15 cellular contexts compared by ENCODE assay signal in genomic region chr1:203508463-203508862, GRCh38. TPM values are rescaled to one million over a fixed set of nuclear protein-coding genes. Genes with fewer than 3 reads are reported as not detected.
DNase-seq lines count a peak whose midpoint lies in the region; ATAC-seq and TF ChIP-seq lines count a peak whose summit lies in the region.
"Had no signal": no experiment of that assay in that cellular context is flagged by ENCODE, and none has a peak within 500 bp of the region (broad histone marks: within the 10 kb centered on the region; RNA-seq: fewer than 3 reads in every experiment).

No MANE protein-coding gene starts in this region.

- no peak for TF ChIP-seq POLR2A in transverse colon (IDR thresholded peaks at IDR 0.05)

- no peaks in the 10 kb centered on the region for H3K36me3 ChIP-seq in transverse colon
- H3K36me3 ChIP-seq: upper lobe of left lung had no signal

- H3K4me3 ChIP-seq in transverse colon = no peak overlapping the region
- H3K4me3 ChIP-seq: upper lobe of left lung had no signal

- no peak for TF ChIP-seq EP300 in transverse colon (IDR thresholded peaks at IDR 0.05; ENCODE audit: low read depth)

- H3K9me3 Mint-ChIP-seq in activated CD8-positive, alpha-beta T cell treated with anti-CD3 and anti-CD28 coated beads, Interleukin-2, amount 10 ng/mL, durations not matched to agents 7 days and 5 days (ENCODE audit: insufficient read depth) = no peaks in the 10 kb centered on the region
- no peaks in the 10 kb centered on the region for H3K9me3 Mint-ChIP-seq in activated CD8-positive, alpha-beta T cell treated with anti-CD3 and anti-CD28 coated beads for 36 hours
- peaks cover 4% of the 10 kb centered on the region for H3K9me3 Mint-ChIP-seq in glutamatergic neuron (ENCODE audit: unreplicated experiment)
- no peaks in the 10 kb centered on the region for H3K9me3 Mint-ChIP-seq in nephron
- H3K9me3 Mint-ChIP-seq: T-helper 1 cell treated with Interleukin-12 subunit alpha and Interleukin-12 subunit beta and Interleukin-4 antibody, amounts not matched to agents 30 μg/mL and 1 μg/mL, for 36 hours had no signal

- POLR2A ChIA-PET in activated CD8-positive, alpha-beta T cell treated with anti-CD3 and anti-CD28 coated beads, Interleukin-2, amount 10 ng/mL, durations not matched to agents 7 days and 5 days (lab: Charles Lee) = interaction anchor here (1.0 kb wide), 1 partner anchor 117 kb away, joined by 5 read pairs; no protein-coding TSS in a partner anchor
- POLR2A ChIA-PET in activated CD8-positive, alpha-beta T cell treated with anti-CD3 and anti-CD28 coated beads for 36 hours (lab: Charles Lee) = no interaction called here

- no peak for DNase-seq in activated CD8-positive, alpha-beta T cell treated with anti-CD3 and anti-CD28 coated beads, Interleukin-2, amount 10 ng/mL, durations not matched to agents 7 days and 5 days
- no peak for DNase-seq in activated CD8-positive, alpha-beta T cell treated with anti-CD3 and anti-CD28 coated beads for 36 hours
- DNase-seq in glutamatergic neuron (no peak), transverse colon (no peak), GM19240 (ENCODE audit: insufficient read length, low spot score) (no peak), iPS-NIHi11 (ENCODE audit: low spot score) (no peak), AG20443 (ENCODE audit: low spot score) (no peak)
- DNase-seq: activated effector memory CD4-positive, alpha-beta T cell treated with Interleukin-2 at 50 U/mL for 16 hours; upper lobe of left lung had no signal

- H3K36me3 Mint-ChIP-seq in activated CD8-positive, alpha-beta T cell treated with anti-CD3 and anti-CD28 coated beads, Interleukin-2, amount 10 ng/mL, durations not matched to agents 7 days and 5 days (ENCODE audit: low read depth) = no peaks in the 10 kb centered on the region
- no peaks in the 10 kb centered on the region for H3K36me3 Mint-ChIP-seq in activated CD8-positive, alpha-beta T cell treated with anti-CD3 and anti-CD28 coated beads for 36 hours (ENCODE audit: low read depth)
- no peaks in the 10 kb centered on the region for H3K36me3 Mint-ChIP-seq in glutamatergic neuron (ENCODE audit: unreplicated experiment)
- no peaks in the 10 kb centered on the region for H3K36me3 Mint-ChIP-seq in nephron (ENCODE audit: low read depth)

- no peaks in the 10 kb centered on the region for H3K27me3 ChIP-seq in transverse colon
- H3K27me3 ChIP-seq: upper lobe of left lung had no signal

- no peak for TF ChIP-seq CTCF in activated CD8-positive, alpha-beta T cell treated with anti-CD3 and anti-CD28 coated beads for 36 hours (IDR thresholded peaks at IDR 0.05)
- TF ChIP-seq CTCF in glutamatergic neuron (IDR thresholded peaks at IDR 0.05; ENCODE audit: partially characterized antibody, unreplicated experiment) (no peak), nephron (IDR thresholded peaks at IDR 0.05; ENCODE audit: unreplicated experiment in 3 of 3) (peak; percentile 8 to 16 (median 14)), transverse colon (IDR thresholded peaks at IDR 0.05) (no peak)

- H3K27ac ChIP-seq in transverse colon = peak overlapping the region; percentile 64 to 86 (median 76)
- H3K27ac ChIP-seq: HL-60 had no signal

- in situ Hi-C loops in transverse colon (cut with MboI; ENCODE audit: low pct_ligation_motif_present in 1 of 4, low pct_unique_long_range_greater_than_20kb in 1 of 4, low sequenced_read_pairs in 3 of 4) = loop anchor here in 3 of 4 donors (5.0 to 10.0 kb wide), 2 partner anchors 194 to 196 kb away; no protein-coding TSS in a partner anchor

- intact Hi-C loops in activated CD8-positive, alpha-beta T cell treated with anti-CD3 and anti-CD28 coated beads for 36 hours (cut with micrococcal nuclease) = loop anchor here (10.0 kb wide), 1 partner anchor 116 kb away; the partner anchor contains the start of gene ATP2B4
- intact Hi-C loops in transverse colon (cut with DNase I; ENCODE audit: low total_unique reads) = loop anchor here (5.0 to 10.0 kb wide), 2 partner anchors 119 to 286 kb away; partner anchors contain the start of genes ATP2B4, ZBED6 and ZC3H11A

- peaks cover 19 to 45% (median 27%) of the 10 kb centered on the region in 4 donors for H3K4me1 ChIP-seq in transverse colon

- H3K9me3 ChIP-seq in transverse colon = no peaks in the 10 kb centered on the region
- H3K9me3 ChIP-seq: upper lobe of left lung had no signal

- H3K27ac Mint-ChIP-seq in activated CD8-positive, alpha-beta T cell treated with anti-CD3 and anti-CD28 coated beads, Interleukin-2, amount 10 ng/mL, durations not matched to agents 7 days and 5 days = peak overlapping the region; percentile 7
- H3K27ac Mint-ChIP-seq in activated CD8-positive, alpha-beta T cell treated with anti-CD3 and anti-CD28 coated beads for 36 hours = no peak overlapping the region
- H3K27ac Mint-ChIP-seq in glutamatergic neuron (ENCODE audit: unreplicated experiment) = peak overlapping the region; percentile 8
- peak overlapping the region; percentile 83 to 95 (median 85) for H3K27ac Mint-ChIP-seq in nephron
- H3K27ac Mint-ChIP-seq: T-helper 1 cell treated with Interleukin-12 subunit alpha and Interleukin-12 subunit beta and Interleukin-4 antibody, amounts not matched to agents 30 μg/mL and 1 μg/mL, for 36 hours had no signal

- CTCF ChIA-PET in activated CD8-positive, alpha-beta T cell treated with anti-CD3 and anti-CD28 coated beads, Interleukin-2, amount 10 ng/mL, durations not matched to agents 7 days and 5 days (lab: Charles Lee) = interaction anchor here (0.9 to 8.6 kb wide), 5 partner anchors 20 to 654 kb away, joined by 3 to 124 read pairs (median 5); partner anchors contain the start of gene ATP2B4
- CTCF ChIA-PET in activated CD8-positive, alpha-beta T cell treated with anti-CD3 and anti-CD28 coated beads for 36 hours (lab: Charles Lee) = interaction anchor here (0.8 to 8.6 kb wide), 4 partner anchors 21 to 221 kb away, joined by 3 to 174 read pairs (median 3); no protein-coding TSS in a partner anchor

- no peak overlapping the region for H3K4me3 Mint-ChIP-seq in activated CD8-positive, alpha-beta T cell treated with anti-CD3 and anti-CD28 coated beads, Interleukin-2, amount 10 ng/mL, durations not matched to agents 7 days and 5 days
- H3K4me3 Mint-ChIP-seq in activated CD8-positive, alpha-beta T cell treated with anti-CD3 and anti-CD28 coated beads for 36 hours = no peak overlapping the region
- no peak overlapping the region for H3K4me3 Mint-ChIP-seq in glutamatergic neuron (ENCODE audit: unreplicated experiment)
- H3K4me3 Mint-ChIP-seq in nephron = peak overlapping the region in 1 of 3 experiments; percentile 3
- H3K4me3 Mint-ChIP-seq: T-helper 1 cell treated with Interleukin-12 subunit alpha and Interleukin-12 subunit beta and Interleukin-4 antibody, amounts not matched to agents 30 μg/mL and 1 μg/mL, for 36 hours had no signal

- H3K27me3 Mint-ChIP-seq in activated CD8-positive, alpha-beta T cell treated with anti-CD3 and anti-CD28 coated beads, Interleukin-2, amount 10 ng/mL, durations not matched to agents 7 days and 5 days (ENCODE audit: low read depth) = peaks cover 3% of the 10 kb centered on the region
- no peaks in the 10 kb centered on the region for H3K27me3 Mint-ChIP-seq in activated CD8-positive, alpha-beta T cell treated with anti-CD3 and anti-CD28 coated beads for 36 hours
- H3K27me3 Mint-ChIP-seq in glutamatergic neuron (ENCODE audit: unreplicated experiment) (peaks cover 10% of the 10 kb centered on the region), nephron (ENCODE audit: low read depth) (peaks cover 11% of the 10 kb centered on the region)

- H3K4me1 Mint-ChIP-seq in activated CD8-positive, alpha-beta T cell treated with anti-CD3 and anti-CD28 coated beads, Interleukin-2, amount 10 ng/mL, durations not matched to agents 7 days and 5 days (ENCODE audit: low read depth) = peaks cover 18% of the 10 kb centered on the region
- peaks cover 13% of the 10 kb centered on the region for H3K4me1 Mint-ChIP-seq in activated CD8-positive, alpha-beta T cell treated with anti-CD3 and anti-CD28 coated beads for 36 hours (ENCODE audit: low read depth)
- H3K4me1 Mint-ChIP-seq in glutamatergic neuron (ENCODE audit: low read depth, unreplicated experiment) = peaks cover 31% of the 10 kb centered on the region
- peaks cover 79% of the 10 kb centered on the region for H3K4me1 Mint-ChIP-seq in nephron

- ATAC-seq in activated CD8-positive, alpha-beta T cell treated with anti-CD3 and anti-CD28 coated beads, Interleukin-2, amount 10 ng/mL, durations not matched to agents 7 days and 5 days = no peak
- no peak for ATAC-seq in activated CD8-positive, alpha-beta T cell treated with anti-CD3 and anti-CD28 coated beads for 36 hours

- 80% methylated on average over 9 of the region's 9 CpGs; no CpG with 5 or more reads in 1 of the 2 donors for WGBS in transverse colon (ENCODE audit: low coverage in 1 of 2), 2 donors

RNA-seq across cellular contexts. Expression of gene OPTC, which starts 14.5 kb away (rescaled TPM):
- total RNA-seq in activated CD8-positive, alpha-beta T cell treated with anti-CD3 and anti-CD28 coated beads, Interleukin-2, amount 10 ng/mL, durations not matched to agents 7 days and 5 days = not detected
- total RNA-seq in activated CD8-positive, alpha-beta T cell treated with anti-CD3 and anti-CD28 coated beads for 36 hours = not detected
- not detected for total RNA-seq in glutamatergic neuron (ENCODE audit: unreplicated experiment)
- total RNA-seq in transverse colon = not detected
- total RNA-seq: cerebellum, mucosa of gallbladder, OCI-LY7, upper lobe of left lung had no signal

RNA-seq across cellular contexts. Expression of gene PRELP, which starts 32.9 kb away (rescaled TPM):
- not detected for total RNA-seq in activated CD8-positive, alpha-beta T cell treated with anti-CD3 and anti-CD28 coated beads, Interleukin-2, amount 10 ng/mL, durations not matched to agents 7 days and 5 days
- total RNA-seq in activated CD8-positive, alpha-beta T cell treated with anti-CD3 and anti-CD28 coated beads for 36 hours = not detected
- not detected for total RNA-seq in glutamatergic neuron (ENCODE audit: unreplicated experiment)
- total RNA-seq in transverse colon = 10 to 100 TPM; 15.4 to 35.2 (median 23.3) TPM
- total RNA-seq: OCI-LY7 had no signal

Comparison
In these comparisons a context has a peak if more than half of its experiments do, and no peak if none do; other contexts are left out.
1. CTCF ChIP-seq: peak in nephron (3 of 3); none in activated CD8-positive, alpha-beta T cell treated with anti-CD3 and anti-CD28 coated beads for 36 hours (single experiment), glutamatergic neuron (single experiment) and transverse colon (0 of 5).
2. RNA of gene PRELP, which starts 32.9 kb away (total RNA-seq): 15.4 to 35.2 TPM in transverse colon; not detected in glutamatergic neuron (single experiment), not detected in activated CD8-positive, alpha-beta T cell treated with anti-CD3 and anti-CD28 coated beads, Interleukin-2, amount 10 ng/mL, durations not matched to agents 7 days and 5 days and not detected in activated CD8-positive, alpha-beta T cell treated with anti-CD3 and anti-CD28 coated beads for 36 hours; every median in the first group is over 10 times any median in the second.